In the genomic region with DNA sequence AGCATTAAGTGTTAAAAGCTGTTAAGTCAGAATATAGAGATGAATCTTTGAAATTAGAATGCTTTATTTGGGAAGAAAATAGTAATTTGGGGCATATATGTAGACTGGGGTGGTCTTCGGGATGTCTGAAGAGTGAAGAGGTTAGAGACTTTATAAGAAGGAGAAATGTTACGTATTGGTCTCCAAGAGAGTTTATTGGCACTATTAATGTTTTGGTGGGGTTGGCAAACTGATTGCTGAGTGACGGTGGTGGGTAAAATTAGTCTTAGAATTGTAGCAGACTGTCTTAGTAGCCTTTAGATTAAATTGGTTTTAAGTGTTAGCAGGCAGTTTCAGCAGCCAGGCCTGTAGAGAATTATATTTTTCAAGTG, we compare ENCODE assay signal across 8 cellular contexts. TPM values are rescaled to one million over a fixed set of nuclear protein-coding genes. Genes with fewer than 3 reads are reported as not detected.
DNase-seq lines count a peak whose midpoint lies in the region; ATAC-seq and TF ChIP-seq lines count a peak whose summit lies in the region.

No MANE protein-coding gene starts in this region.

- no peak overlapping the region for H4K91ac ChIP-seq in neuronal stem cell (ENCODE audit: low read depth, low read length, poor library complexity)

- H3K9ac ChIP-seq in endocrine pancreas (ENCODE audit: control insufficient read depth, insufficient read depth, low read length) (no peak overlapping the region), neuronal stem cell (ENCODE audit: low read depth, low read length, poor library complexity) (no peak overlapping the region)

- no CpG with 5 or more reads among the region's 3 CpGs for WGBS in neuronal stem cell (ENCODE audit: extremely low coverage in 2 of 2, insufficient read length in 2 of 2, insufficient replicate concordance in 1 of 2), 2 donors

- H3K27me3 ChIP-seq in CD8-positive, alpha-beta memory T cell (ENCODE audit: insufficient read depth, low read length, poor library complexity, severe bottlenecking): no peaks in the 10 kb centered on the region
- H3K27me3 ChIP-seq in endocrine pancreas (ENCODE audit: control insufficient read depth, insufficient read depth, low read length) (no peaks in the 10 kb centered on the region), neuronal stem cell (ENCODE audit: control insufficient read depth in 3 of 3, insufficient read depth in 3 of 3, low read depth in 1 of 3, low read length in 3 of 3) (peaks cover 0 to 3% (median 0%) of the 10 kb centered on the region in 3 experiments)

- CTCF ChIA-PET in CD8-positive, alpha-beta memory T cell (lab: Charles Lee): no interaction called here

- DNase-seq in CD8-positive, alpha-beta memory T cell: no peak
- peak; percentile 25 for DNase-seq in NB4 (ENCODE audit: low read depth)
- no peak for DNase-seq in neuronal stem cell (ENCODE audit: low spot score)
- DNase-seq in stimulated activated CD4-positive, alpha-beta T cell treated with anti-CD3 and anti-CD28 coated beads, Interleukin-4, amount 100 ng/mL, for 4 hours: no peak
- no peak for DNase-seq in AG20443 (ENCODE audit: low spot score)
- no peak for DNase-seq in NCI-H345 treated with DMSO at 0.1 percent for 48 hours (lab: John Stamatoyannopoulos, UW; ENCODE audit: unreplicated experiment)

- ATAC-seq in HG02610 (IDR thresholded peaks at IDR 0.05; ENCODE audit: unreplicated experiment): no peak

- H3K4me1 Mint-ChIP-seq in CD8-positive, alpha-beta memory T cell: peaks cover 27 to 39% (median 27%) of the 10 kb centered on the region in 3 donors

- H3K23ac ChIP-seq in neuronal stem cell (ENCODE audit: low read depth, low read length, poor library complexity): no peak overlapping the region

- H3K27ac ChIP-seq in CD8-positive, alpha-beta memory T cell (ENCODE audit: low read depth, low read length): peak overlapping the region; percentile 99
- H3K27ac ChIP-seq in neuronal stem cell (replicated peaks; ENCODE audit: low read length): no peak overlapping the region

- H2AK5ac ChIP-seq in neuronal stem cell (ENCODE audit: low read depth, low read length): no peak overlapping the region

- no peak overlapping the region for H2BK12ac ChIP-seq in neuronal stem cell (ENCODE audit: low read length)

- peaks cover 0 to 6% of the 10 kb centered on the region in 2 donors for H3K27me3 Mint-ChIP-seq in CD8-positive, alpha-beta memory T cell

- H3K27ac Mint-ChIP-seq in CD8-positive, alpha-beta memory T cell: peak overlapping the region in 7 of 8 donors; percentile 85 to 100 (median 99)

- H2AFZ ChIP-seq in neuronal stem cell (ENCODE audit: low read length): peak overlapping the region; percentile 91

- POLR2A ChIA-PET in CD8-positive, alpha-beta memory T cell (lab: Charles Lee): no interaction called here

- no peak overlapping the region for H3K14ac ChIP-seq in neuronal stem cell (ENCODE audit: low read length)

- H3K4me3 ChIP-seq in CD8-positive, alpha-beta memory T cell (ENCODE audit: low read length): no peak overlapping the region
- H3K4me3 ChIP-seq in NB4 (ENCODE audit: low read depth, low read length) (peak overlapping the region; percentile 80), endocrine pancreas (ENCODE audit: control insufficient read depth, insufficient read depth, low read length) (peak overlapping the region; percentile 89), neuronal stem cell (ENCODE audit: low read length in 2 of 2) (peak overlapping the region in 1 of 2 donors; percentile 70)

- no peak overlapping the region for H3K4me2 ChIP-seq in neuronal stem cell (ENCODE audit: insufficient read depth, low read length, poor library complexity, severe bottlenecking)

- peak overlapping the region; percentile 25 to 95 (median 41) for H3K4me3 Mint-ChIP-seq in CD8-positive, alpha-beta memory T cell

- no peaks in the 10 kb centered on the region for H3K79me1 ChIP-seq in neuronal stem cell (ENCODE audit: low read depth, low read length)

- H3K4ac ChIP-seq in neuronal stem cell (ENCODE audit: low read length): no peak overlapping the region

- H2BK15ac ChIP-seq in neuronal stem cell (ENCODE audit: low read length): no peak overlapping the region

- no peak for TF ChIP-seq CTCF in NB4 (IDR thresholded peaks at IDR 0.05; ENCODE audit: low read depth, low read length)

- no peak overlapping the region for H2BK5ac ChIP-seq in neuronal stem cell (ENCODE audit: low read length)

- no peak overlapping the region for H2BK120ac ChIP-seq in neuronal stem cell (ENCODE audit: low read depth, low read length)

- H3K36me3 Mint-ChIP-seq in CD8-positive, alpha-beta memory T cell: peaks cover 0 to 8% (median under 1%) of the 10 kb centered on the region in 3 donors

- no peak for TF ChIP-seq POLR2A in NB4 (IDR thresholded peaks at IDR 0.05; ENCODE audit: extremely low read depth, insufficient read length)

- H3K4me1 ChIP-seq in CD8-positive, alpha-beta memory T cell (ENCODE audit: insufficient read depth, low read length): peaks cover 28% of the 10 kb centered on the region
- H3K4me1 ChIP-seq in endocrine pancreas (ENCODE audit: control insufficient read depth, insufficient read depth, low read length) (peaks cover 13% of the 10 kb centered on the region), neuronal stem cell (ENCODE audit: control insufficient read depth in 2 of 2, insufficient read depth in 1 of 2, low read depth in 1 of 2, low read length in 2 of 2) (peaks cover 2 to 13% of the 10 kb centered on the region in 2 donors)

- H3K18ac ChIP-seq in neuronal stem cell (ENCODE audit: low read length): no peak overlapping the region

- H3K9me3 ChIP-seq in CD8-positive, alpha-beta memory T cell (ENCODE audit: low read length): no peaks in the 10 kb centered on the region
- H3K9me3 ChIP-seq in endocrine pancreas (ENCODE audit: control insufficient read depth, low read length) (no peaks in the 10 kb centered on the region), neuronal stem cell (replicated peaks in 1 of 2; ENCODE audit: control insufficient read depth in 2 of 2, insufficient read depth in 1 of 2, low read depth in 1 of 2, low read length in 2 of 2) (no peaks in the 10 kb centered on the region)

- H3K36me3 ChIP-seq in CD8-positive, alpha-beta memory T cell (ENCODE audit: insufficient read depth, low read length): no peaks in the 10 kb centered on the region
- H3K36me3 ChIP-seq in endocrine pancreas (ENCODE audit: control insufficient read depth, insufficient read depth, low read length) (no peaks in the 10 kb centered on the region), neuronal stem cell (replicated peaks in 1 of 2; ENCODE audit: control insufficient read depth in 2 of 2, insufficient read depth in 2 of 2, low read length in 2 of 2) (no peaks in the 10 kb centered on the region)

- H4K8ac ChIP-seq in neuronal stem cell (ENCODE audit: low read depth, low read length): no peak overlapping the region

- H3K9me3 Mint-ChIP-seq in CD8-positive, alpha-beta memory T cell: no peaks in the 10 kb centered on the region

RNA-seq across cellular contexts. Expression of a gene that starts 4.9 kb away (rescaled TPM):
- 10 to 100 TPM; 10.1 to 11.8 TPM for total RNA-seq in CD8-positive, alpha-beta memory T cell
- 22.0 TPM for polyA plus RNA-seq in CD8-positive, alpha-beta memory T cell
- polyA plus RNA-seq in neuronal stem cell (2013, experiment 1 of 2): 4.0 TPM
- polyA plus RNA-seq in neuronal stem cell (2013, experiment 2 of 2): 4.3 TPM
